Comparison of ENCODE assay signal across 6 cellular contexts in genomic region chr11:118998388-118998717, GRCh38. TPM values are rescaled to one million over a fixed set of nuclear protein-coding genes. Genes with fewer than 3 reads are reported as not detected.
DNase-seq lines count a peak whose midpoint lies in the region; ATAC-seq, FAIRE-seq and TF ChIP-seq lines count a peak whose summit lies in the region.

No MANE protein-coding gene starts in this region.

- H3K9ac ChIP-seq in colonic mucosa (ENCODE audit: low read depth in 2 of 2, low read length in 2 of 2): peak overlapping the region; percentile 75 to 88

- no peaks in the 10 kb centered on the region for H3K36me3 ChIP-seq in colonic mucosa

- no peaks in the 10 kb centered on the region for H3K9me3 Mint-ChIP-seq in progenitor cell of endocrine pancreas (ENCODE audit: low read depth)

- no peaks in the 10 kb centered on the region for H3K27me3 Mint-ChIP-seq in progenitor cell of endocrine pancreas

- TF ChIP-seq CTCF in AG10803 (conservative IDR thresholded peaks at IDR 0.05; ENCODE audit: low read length) (no peak), colonic mucosa (IDR thresholded peaks at IDR 0.05) (no peak), progenitor cell of endocrine pancreas (IDR thresholded peaks at IDR 0.05; ENCODE audit: unreplicated experiment) (no peak)

- intact Hi-C loops in colonic mucosa (cut with DNase I): no loop called here

- peaks cover 11% of the 10 kb centered on the region for H3K36me3 Mint-ChIP-seq in progenitor cell of endocrine pancreas (ENCODE audit: insufficient read depth)

- no peaks in the 10 kb centered on the region for H3K9me3 ChIP-seq in colonic mucosa

- DNase-seq in AG10803 (ENCODE audit: low read depth) (no peak), colonic mucosa (no peak), progenitor cell of endocrine pancreas (ENCODE audit: low spot score, unreplicated experiment) (no peak), HTR-8/SVneo (ENCODE audit: insufficient read length, low spot score) (no peak), kidney tubule cell (ENCODE audit: low spot score) (no peak)

- H3K4me3 Mint-ChIP-seq in progenitor cell of endocrine pancreas (ENCODE audit: low read depth): peak overlapping the region; percentile 98

- H3K27ac Mint-ChIP-seq in progenitor cell of endocrine pancreas: peak overlapping the region; percentile 95

- H3K4me3 ChIP-seq in AG10803 (ENCODE audit: low read length) (peak overlapping the region; percentile 68), colonic mucosa (peak overlapping the region; percentile 96)

- FAIRE-seq in HTR-8/SVneo (lab: Jason Lieb, UNC): no peak

- peak; percentile 9 for ATAC-seq in HG03175 (IDR thresholded peaks at IDR 0.05; ENCODE audit: unreplicated experiment)

- no peaks in the 10 kb centered on the region for H3K27me3 ChIP-seq in colonic mucosa

- peak overlapping the region; percentile 60 for H3K27ac ChIP-seq in colonic mucosa

- H3K4me1 Mint-ChIP-seq in progenitor cell of endocrine pancreas (ENCODE audit: low read depth): peaks cover 19% of the 10 kb centered on the region

- peaks cover 9% of the 10 kb centered on the region for H3K4me1 ChIP-seq in colonic mucosa

RNA-seq across cellular contexts. Expression of gene CENATAC, which starts 0.4 kb away (rescaled TPM):
- total RNA-seq in colonic mucosa (10 to 100 TPM; 11.9 to 19.0 TPM), progenitor cell of endocrine pancreas (56.5 and 66.6 TPM in 2 replicates)

RNA-seq across cellular contexts. Expression of gene RPS25, which starts 19.8 kb away (rescaled TPM):
- total RNA-seq in colonic mucosa (100 to 1,000 TPM; 710 to 758 TPM), progenitor cell of endocrine pancreas (1,089 and 1,112 TPM in 2 replicates)

RNA-seq across cellular contexts. Expression of gene TRAPPC4, which starts 20.2 kb away (rescaled TPM):
- total RNA-seq in colonic mucosa (10 to 100 TPM; 72.6 to 73.2 TPM), progenitor cell of endocrine pancreas (60.3 and 60.7 TPM in 2 replicates)

RNA-seq across cellular contexts. Expression of gene FOXR1, which starts 26.8 kb away (rescaled TPM):
- total RNA-seq in colonic mucosa: not detected
- total RNA-seq in progenitor cell of endocrine pancreas: not detected in 2 replicates

RNA-seq across cellular contexts. Expression of gene SLC37A4, which starts 32.3 kb away (rescaled TPM):
- total RNA-seq in colonic mucosa (10 to 100 TPM; 48.9 to 56.4 TPM), progenitor cell of endocrine pancreas (52.7 and 53.4 TPM in 2 replicates)
